ENCODE assay signal across 19 cellular contexts in genomic region chr4:55762815-55763214, GRCh38. TPM values are rescaled to one million over a fixed set of nuclear protein-coding genes. Genes with fewer than 3 reads are reported as not detected.
"Had no signal": no experiment of that assay in that cellular context is flagged by ENCODE, and none has a peak within 500 bp of the region (broad histone marks: within the 10 kb centered on the region; RNA-seq: fewer than 3 reads in every experiment).

No MANE protein-coding gene starts in this region.

- H3K27ac ChIP-seq: epithelial cell of prostate, gastroesophageal sphincter, neutrophil, right atrium auricular region, skin epidermis, tibial artery, uterus had no signal

- H3K9me3 ChIP-seq: gastroesophageal sphincter, neutrophil, right atrium auricular region, tibial artery, uterus had no signal

- H3K36me3 ChIP-seq: gastroesophageal sphincter, neutrophil, right atrium auricular region, tibial artery, uterus had no signal

- DNase-seq: activated naive CD4-positive, alpha-beta T cell treated with Interleukin-2 at 50 U/mL for 16 hours; aorta; effector memory CD4-positive, alpha-beta T cell; left colon; naive B cell; posterior cingulate gyrus; stimulated activated CD4-positive, alpha-beta T cell treated with anti-CD3 and anti-CD28 coated beads, Interleukin-15, amount 100 ng/mL, for 24 hours; stimulated activated CD4-positive, alpha-beta T cell treated with anti-CD3 and anti-CD28 coated beads, Interleukin-4, amount 100 ng/mL, for 1 hour; stimulated activated naive B cell treated with anti-CD40 and anti-IgM and Interleukin-4, amounts not matched to agents 10 μg/mL and 1 μg/mL and 100 μg/mL, for 72 hours; T-helper 9 cell; tibial artery; uterus had no signal

- H3K4me3 ChIP-seq: gastroesophageal sphincter, right atrium auricular region, skin epidermis, tibial artery, uterus had no signal

- H3K27me3 ChIP-seq: gastroesophageal sphincter, neutrophil, right atrium auricular region, tibial artery, uterus had no signal

- H3K4me1 ChIP-seq: right atrium auricular region, tibial artery, uterus had no signal

- ATAC-seq: activated CD4-positive, CD25-positive, alpha-beta regulatory T cell treated with anti-CD3 and anti-CD28 coated beads, Interleukin-2, amount 50 U/mL, for 24 hours; gastroesophageal sphincter; left colon; stimulated activated naive B cell treated with anti-CD40 and anti-IgM and Interleukin-4, amounts not matched to agents 10 μg/mL and 1 μg/mL and 100 μg/mL, for 72 hours had no signal

RNA-seq across cellular contexts. Expression of gene EXOC1L, which starts 56.8 kb away (rescaled TPM):
- polyA plus RNA-seq: aorta, fibroblast of lung had no signal
